1 cellular context compared by ENCODE assay signal in genomic region chr3:197959500-197959890, GRCh38.
TF ChIP-seq lines count a peak whose summit lies in the region.

No MANE protein-coding gene starts in this region.

TF ChIP-seq in WTC11, 78 proteins besides CTCF, POLR2A, EP300 and RAD21 (continued from another document):
- TF ChIP-seq ARID4B (CRISPR knock-in tag; IDR thresholded peaks at IDR 0.05; ENCODE audit: borderline replicate concordance) (no peak), ZNF423 (CRISPR knock-in tag; IDR thresholded peaks at IDR 0.05) (no peak), SMAD3 (CRISPR knock-in tag; IDR thresholded peaks at IDR 0.05; ENCODE audit: borderline replicate concordance) (no peak), RELA (CRISPR knock-in tag; IDR thresholded peaks at IDR 0.05; ENCODE audit: borderline replicate concordance) (no peak), ZNF232 (CRISPR knock-in tag; IDR thresholded peaks at IDR 0.05) (no peak), GABPB1 (CRISPR knock-in tag; IDR thresholded peaks at IDR 0.05) (no peak), TEAD1 (CRISPR knock-in tag; IDR thresholded peaks at IDR 0.05) (no peak), NFYB (CRISPR knock-in tag; conservative IDR thresholded peaks at IDR 0.05; ENCODE audit: low read depth) (no peak), ETV6 (CRISPR knock-in tag; IDR thresholded peaks at IDR 0.05) (no peak), KAT7 (CRISPR knock-in tag; IDR thresholded peaks at IDR 0.05; ENCODE audit: borderline replicate concordance) (no peak)
- TF ChIP-seq, protein P1, sequence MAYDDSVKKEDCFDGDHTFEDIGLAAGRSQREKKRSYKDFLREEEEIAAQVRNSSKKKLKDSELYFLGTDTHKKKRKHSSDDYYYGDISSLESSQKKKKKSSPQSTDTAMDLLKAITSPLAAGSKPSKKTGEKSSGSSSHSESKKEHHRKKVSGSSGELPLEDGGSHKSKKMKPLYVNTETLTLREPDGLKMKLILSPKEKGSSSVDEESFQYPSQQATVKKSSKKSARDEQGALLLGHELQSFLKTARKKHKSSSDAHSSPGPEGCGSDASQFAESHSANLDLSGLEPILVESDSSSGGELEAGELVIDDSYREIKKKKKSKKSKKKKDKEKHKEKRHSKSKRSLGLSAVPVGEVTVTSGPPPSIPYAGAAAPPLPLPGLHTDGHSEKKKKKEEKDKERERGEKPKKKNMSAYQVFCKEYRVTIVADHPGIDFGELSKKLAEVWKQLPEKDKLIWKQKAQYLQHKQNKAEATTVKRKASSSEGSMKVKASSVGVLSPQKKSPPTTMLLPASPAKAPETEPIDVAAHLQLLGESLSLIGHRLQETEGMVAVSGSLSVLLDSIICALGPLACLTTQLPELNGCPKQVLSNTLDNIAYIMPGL (CRISPR knock-in tag; IDR thresholded peaks at IDR 0.05) = no peak
